1 cellular context compared by ENCODE assay signal in genomic region chrX:71214604-71215334, GRCh38.
TF ChIP-seq lines count a peak whose summit lies in the region.

No MANE protein-coding gene starts in this region.

TF ChIP-seq in HepG2, 621 proteins besides CTCF, POLR2A, EP300 and RAD21 (continued from another document and continues in another):
- TF ChIP-seq, protein P1, sequence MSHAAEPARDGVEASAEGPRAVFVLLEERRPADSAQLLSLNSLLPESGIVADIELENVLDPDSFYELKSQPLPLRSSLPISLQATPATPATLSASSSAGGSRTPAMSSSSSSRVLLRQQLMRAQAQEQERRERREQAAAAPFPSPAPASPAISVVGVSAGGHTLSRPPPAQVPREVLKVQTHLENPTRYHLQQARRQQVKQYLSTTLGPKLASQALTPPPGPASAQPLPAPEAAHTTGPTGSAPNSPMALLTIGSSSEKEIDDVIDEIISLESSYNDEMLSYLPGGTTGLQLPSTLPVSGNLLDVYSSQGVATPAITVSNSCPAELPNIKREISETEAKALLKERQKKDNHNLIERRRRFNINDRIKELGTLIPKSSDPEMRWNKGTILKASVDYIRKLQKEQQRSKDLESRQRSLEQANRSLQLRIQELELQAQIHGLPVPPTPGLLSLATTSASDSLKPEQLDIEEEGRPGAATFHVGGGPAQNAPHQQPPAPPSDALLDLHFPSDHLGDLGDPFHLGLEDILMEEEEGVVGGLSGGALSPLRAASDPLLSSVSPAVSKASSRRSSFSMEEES (CRISPR knock-in tag; IDR thresholded peaks at IDR 0.05), result no peak; the same call in 1 of the 2 replicates
- TF ChIP-seq ZNF253 (CRISPR knock-in tag; IDR thresholded peaks at IDR 0.05; ENCODE audit: borderline replicate concordance) (no peak), ZNF609 (CRISPR knock-in tag; IDR thresholded peaks at IDR 0.05; ENCODE audit: borderline replicate concordance) (no peak; the same call in 1 of the 2 replicates), ZNF788 (CRISPR knock-in tag; IDR thresholded peaks at IDR 0.05; ENCODE audit: borderline replicate concordance) (no peak), ZNF83 (CRISPR knock-in tag; IDR thresholded peaks at IDR 0.05; ENCODE audit: borderline replicate concordance) (no peak), ZNF850 (CRISPR knock-in tag; conservative IDR thresholded peaks at IDR 0.05) (no peak), ZNF737 (CRISPR knock-in tag; IDR thresholded peaks at IDR 0.05; ENCODE audit: borderline replicate concordance) (no peak), ZFP62 (CRISPR knock-in tag; IDR thresholded peaks at IDR 0.05) (no peak), GPN1 (CRISPR knock-in tag; IDR thresholded peaks at IDR 0.05; ENCODE audit: borderline replicate concordance) (no peak), FOXA1 (IDR thresholded peaks at IDR 0.05) (no peak), FOXA1 (CRISPR knock-in tag; IDR thresholded peaks at IDR 0.05) (no peak), ZNF207 (IDR thresholded peaks at IDR 0.05; ENCODE audit: borderline replicate concordance) (no peak), HCFC1 (IDR thresholded peaks at IDR 0.05; ENCODE audit: low read depth, low read length) (no peak), MAZ (IDR thresholded peaks at IDR 0.05; ENCODE audit: borderline replicate concordance, low read depth, low read length) (no peak), MAZ (CRISPR knock-in tag; IDR thresholded peaks at IDR 0.05; ENCODE audit: low read depth) (peak; percentile 33), TOPORS (CRISPR knock-in tag; IDR thresholded peaks at IDR 0.05) (0 out of 2 replicates have a peak, but pooled peaks have one; percentile 23), SP4 (CRISPR knock-in tag; IDR thresholded peaks at IDR 0.05) (no peak), SRF (IDR thresholded peaks at IDR 0.05; ENCODE audit: low read depth, low read length) (no peak), ZNF713 (CRISPR knock-in tag; IDR thresholded peaks at IDR 0.05) (no peak), ZNF564 (CRISPR knock-in tag; IDR thresholded peaks at IDR 0.05) (no peak), ZNF562 (CRISPR knock-in tag; IDR thresholded peaks at IDR 0.05; ENCODE audit: borderline replicate concordance) (no peak), JUND (CRISPR knock-in tag; IDR thresholded peaks at IDR 0.05) (no peak), DNMT3B (CRISPR knock-in tag; conservative IDR thresholded peaks at IDR 0.05) (no peak), CEBPZ (IDR thresholded peaks at IDR 0.05; ENCODE audit: low read length) (no peak), MXD4 (CRISPR knock-in tag; IDR thresholded peaks at IDR 0.05) (peak; percentile 58; the same call in 1 of the 2 replicates), ZBTB49 (CRISPR knock-in tag; IDR thresholded peaks at IDR 0.05; ENCODE audit: borderline replicate concordance) (no peak), ZFP91 (CRISPR knock-in tag; IDR thresholded peaks at IDR 0.05; ENCODE audit: borderline replicate concordance) (peak; percentile 75; the same call in 1 of the 2 replicates), NR1H2 (CRISPR knock-in tag; IDR thresholded peaks at IDR 0.05; ENCODE audit: borderline replicate concordance, low read depth) (no peak), NFRKB (IDR thresholded peaks at IDR 0.05) (no peak), ZNF644 (CRISPR knock-in tag; IDR thresholded peaks at IDR 0.05; ENCODE audit: low read depth) (no peak; the same call in 1 of the 2 replicates), ZNF703 (CRISPR knock-in tag; IDR thresholded peaks at IDR 0.05; ENCODE audit: borderline replicate concordance) (no peak), FOXO4 (CRISPR knock-in tag; conservative IDR thresholded peaks at IDR 0.05) (no peak), KLF13 (CRISPR knock-in tag; IDR thresholded peaks at IDR 0.05) (no peak), ZNF747 (CRISPR knock-in tag; IDR thresholded peaks at IDR 0.05; ENCODE audit: borderline replicate concordance) (0 out of 2 replicates have a peak, but pooled peaks have one; percentile 28), DDIT3 (CRISPR knock-in tag; IDR thresholded peaks at IDR 0.05) (no peak), TP53 (CRISPR knock-in tag; conservative IDR thresholded peaks at IDR 0.05) (0 out of 2 replicates have a peak, but pooled peaks have one; percentile 24), ZNF30 (CRISPR knock-in tag; IDR thresholded peaks at IDR 0.05) (no peak), ATF1 (CRISPR knock-in tag; IDR thresholded peaks at IDR 0.05) (no peak), RBM39 (IDR thresholded peaks at IDR 0.05; ENCODE audit: low read depth, low read length, poor library complexity, severe bottlenecking) (no peak)
- TF ChIP-seq, protein P2, sequence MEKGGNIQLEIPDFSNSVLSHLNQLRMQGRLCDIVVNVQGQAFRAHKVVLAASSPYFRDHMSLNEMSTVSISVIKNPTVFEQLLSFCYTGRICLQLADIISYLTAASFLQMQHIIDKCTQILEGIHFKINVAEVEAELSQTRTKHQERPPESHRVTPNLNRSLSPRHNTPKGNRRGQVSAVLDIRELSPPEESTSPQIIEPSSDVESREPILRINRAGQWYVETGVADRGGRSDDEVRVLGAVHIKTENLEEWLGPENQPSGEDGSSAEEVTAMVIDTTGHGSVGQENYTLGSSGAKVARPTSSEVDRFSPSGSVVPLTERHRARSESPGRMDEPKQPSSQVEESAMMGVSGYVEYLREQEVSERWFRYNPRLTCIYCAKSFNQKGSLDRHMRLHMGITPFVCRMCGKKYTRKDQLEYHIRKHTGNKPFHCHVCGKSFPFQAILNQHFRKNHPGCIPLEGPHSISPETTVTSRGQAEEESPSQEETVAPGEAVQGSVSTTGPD (CRISPR knock-in tag; IDR thresholded peaks at IDR 0.05), result no peak
- TF ChIP-seq, protein P3, sequence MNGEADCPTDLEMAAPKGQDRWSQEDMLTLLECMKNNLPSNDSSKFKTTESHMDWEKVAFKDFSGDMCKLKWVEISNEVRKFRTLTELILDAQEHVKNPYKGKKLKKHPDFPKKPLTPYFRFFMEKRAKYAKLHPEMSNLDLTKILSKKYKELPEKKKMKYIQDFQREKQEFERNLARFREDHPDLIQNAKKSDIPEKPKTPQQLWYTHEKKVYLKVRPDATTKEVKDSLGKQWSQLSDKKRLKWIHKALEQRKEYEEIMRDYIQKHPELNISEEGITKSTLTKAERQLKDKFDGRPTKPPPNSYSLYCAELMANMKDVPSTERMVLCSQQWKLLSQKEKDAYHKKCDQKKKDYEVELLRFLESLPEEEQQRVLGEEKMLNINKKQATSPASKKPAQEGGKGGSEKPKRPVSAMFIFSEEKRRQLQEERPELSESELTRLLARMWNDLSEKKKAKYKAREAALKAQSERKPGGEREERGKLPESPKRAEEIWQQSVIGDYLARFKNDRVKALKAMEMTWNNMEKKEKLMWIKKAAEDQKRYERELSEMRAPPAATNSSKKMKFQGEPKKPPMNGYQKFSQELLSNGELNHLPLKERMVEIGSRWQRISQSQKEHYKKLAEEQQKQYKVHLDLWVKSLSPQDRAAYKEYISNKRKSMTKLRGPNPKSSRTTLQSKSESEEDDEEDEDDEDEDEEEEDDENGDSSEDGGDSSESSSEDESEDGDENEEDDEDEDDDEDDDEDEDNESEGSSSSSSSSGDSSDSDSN (CRISPR knock-in tag; IDR thresholded peaks at IDR 0.05), result peak; percentile 35
- TF ChIP-seq, protein P4, sequence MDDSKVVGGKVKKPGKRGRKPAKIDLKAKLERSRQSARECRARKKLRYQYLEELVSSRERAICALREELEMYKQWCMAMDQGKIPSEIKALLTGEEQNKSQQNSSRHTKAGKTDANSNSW (CRISPR knock-in tag; IDR thresholded peaks at IDR 0.05; ENCODE audit: borderline replicate concordance), result no peak
